In the genomic region with DNA sequence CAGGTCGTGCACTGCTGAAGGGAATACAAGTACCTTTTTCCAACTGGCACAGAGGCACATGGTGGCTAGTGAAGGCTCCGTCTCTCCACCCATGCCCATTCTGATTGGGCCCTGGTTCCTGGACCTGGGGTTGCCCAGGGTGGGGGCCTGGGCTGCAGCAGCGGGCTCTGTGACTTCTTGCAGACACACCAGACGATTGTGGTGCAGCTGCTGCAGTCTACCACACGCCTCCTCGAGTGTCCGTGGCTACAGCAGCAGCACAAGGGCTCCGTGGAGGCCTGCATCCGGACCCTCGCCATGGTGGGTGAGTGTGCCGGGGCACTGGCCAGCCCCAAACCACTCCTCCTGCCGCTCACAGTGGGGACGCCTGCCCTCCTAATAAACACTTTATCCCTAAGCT, we compare ENCODE assay signal across 16 cellular contexts.
"Had no signal": no experiment of that assay in that cellular context is flagged by ENCODE, and none has a peak within 500 bp of the region (broad histone marks: within the 10 kb centered on the region; RNA-seq: fewer than 3 reads in every experiment).

No MANE protein-coding gene starts in this region.

- H3K27me3 ChIP-seq: right atrium auricular region, SJCRH30, suprapubic skin, upper lobe of left lung had no signal

- DNase-seq: activated CD4-positive, alpha-beta T cell treated with anti-CD3 and anti-CD28 coated beads for 48 hours; activated T-cell treated with anti-CD3 and anti-CD28 coated beads, Interleukin-2, amount 50 U/mL, for 48 hours; amniotic stem cell; left ventricle myocardium inferior; occipital lobe; SJCRH30; stimulated activated CD4-positive, alpha-beta T cell treated with anti-CD3 and anti-CD28 coated beads, Interleukin-2, amount 100 ng/mL, for 48 hours; stimulated activated naive CD4-positive, alpha-beta T cell had no signal

- H3K9me3 ChIP-seq: esophagus muscularis mucosa, left ventricle myocardium inferior, right atrium auricular region, SJCRH30, suprapubic skin, upper lobe of left lung had no signal

- H3K27ac Mint-ChIP-seq: memory B cell, nephron, progenitor cell of endocrine pancreas, WTC11 had no signal

- H3K4me3 ChIP-seq: esophagus muscularis mucosa, left ventricle myocardium inferior, right atrium auricular region, SJCRH30, suprapubic skin, upper lobe of left lung had no signal

- H3K9me3 Mint-ChIP-seq: memory B cell, nephron, WTC11 had no signal

- ATAC-seq: WTC11 had no signal

- H3K4me3 Mint-ChIP-seq: memory B cell, nephron, WTC11 had no signal

- H3K27me3 Mint-ChIP-seq: memory B cell, progenitor cell of endocrine pancreas had no signal

- H3K4me1 ChIP-seq: left ventricle myocardium inferior, right atrium auricular region, SJCRH30, suprapubic skin, upper lobe of left lung had no signal

- H3K36me3 ChIP-seq: SJCRH30 had no signal

- H3K4me1 Mint-ChIP-seq: WTC11 had no signal

- H3K27ac ChIP-seq: esophagus muscularis mucosa, left ventricle myocardium inferior, right atrium auricular region, SJCRH30, suprapubic skin had no signal
